26 cellular contexts compared by ENCODE assay signal in the genomic region with DNA sequence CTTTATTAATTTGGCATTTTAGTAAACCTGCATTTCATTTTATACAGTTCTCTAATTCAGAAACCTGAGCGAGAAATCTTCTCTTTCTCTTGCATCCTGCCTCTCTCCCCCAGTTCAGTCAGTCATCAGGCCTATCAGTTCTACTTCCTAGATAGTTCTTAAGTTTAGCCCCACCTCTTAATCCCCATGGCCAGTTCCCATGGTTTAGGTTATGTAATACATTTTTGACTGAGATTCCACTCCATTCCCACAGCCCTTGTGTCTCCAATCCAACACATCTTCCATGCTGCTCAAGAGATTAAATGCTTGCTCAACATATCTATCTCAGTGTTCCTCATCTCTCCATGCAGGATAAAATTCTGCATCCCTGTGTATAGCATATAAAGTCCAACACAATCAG.
"Had no signal": no experiment of that assay in that cellular context is flagged by ENCODE, and none has a peak within 500 bp of the region (broad histone marks: within the 10 kb centered on the region; RNA-seq: fewer than 3 reads in every experiment).

No MANE protein-coding gene starts in this region.

- H3K4me1 Mint-ChIP-seq: T-helper 17 cell had no signal

- H3K36me3 Mint-ChIP-seq: activated naive CD4-positive, alpha-beta T cell treated with anti-CD3 and anti-CD28 coated beads, Interleukin-2, amount 50 U/mL, for 24 hours had no signal

- ATAC-seq: activated CD4-positive, CD25-positive, alpha-beta regulatory T cell treated with anti-CD3 and anti-CD28 coated beads, Interleukin-2, amount 50 U/mL, for 24 hours; activated naive CD8-positive, alpha-beta T cell treated with anti-CD3 and anti-CD28 coated beads, Interleukin-2, amount 50 U/mL, for 24 hours; heart right ventricle; left lobe of liver; lower lobe of right lung; right lobe of liver; stimulated activated naive B cell treated with anti-CD40 and anti-IgM and Interleukin-4, amounts not matched to agents 10 μg/mL and 1 μg/mL and 100 μg/mL, for 72 hours; T-helper 17 cell had no signal

- H3K27me3 ChIP-seq: esophagus muscularis mucosa, heart right ventricle, neutrophil, right lobe of liver, stomach, thyroid gland, upper lobe of left lung had no signal

- H3K36me3 ChIP-seq: esophagus muscularis mucosa, heart right ventricle, lower lobe of right lung, neutrophil, right lobe of liver, stomach, thyroid gland, upper lobe of left lung, WERI-Rb-1 had no signal

- H3K9me3 Mint-ChIP-seq: activated CD4-positive, alpha-beta memory T cell treated with anti-CD3 and anti-CD28 coated beads, Interleukin-2, amount 10 ng/mL, durations not matched to agents 7 days and 5 days; activated naive CD4-positive, alpha-beta T cell treated with anti-CD3 and anti-CD28 coated beads, Interleukin-2, amount 50 U/mL, for 24 hours; activated naive CD8-positive, alpha-beta T cell treated with anti-CD3 and anti-CD28 coated beads, Interleukin-2, amount 50 U/mL, for 24 hours; activated T-helper 2 cell treated with anti-CD3 and anti-CD28 coated beads, Interferon-gamma antibody, Interleukin-2, Interleukin-4, amounts not matched to agents 10 μg/mL and 5 μg/mL and 100 μg/mL, durations not matched to agents 14 hours and 24 hours and 36 hours; dendritic cell treated with granulocyte-macrophage colony-stimulating factor and Interleukin-4, amounts not matched to agents 40 ng/mL and 50 ng/mL, for 4 days; nephron progenitor cell had no signal

- H3K27ac ChIP-seq: esophagus muscularis mucosa, heart right ventricle, lower lobe of right lung, neutrophil, right lobe of liver, thyroid gland, upper lobe of left lung, WERI-Rb-1 had no signal

- H3K4me1 ChIP-seq: esophagus muscularis mucosa, right lobe of liver, thyroid gland had no signal

- H3K27me3 Mint-ChIP-seq: activated CD4-positive, alpha-beta memory T cell treated with anti-CD3 and anti-CD28 coated beads, Interleukin-2, amount 10 ng/mL, durations not matched to agents 7 days and 5 days; activated CD4-positive, alpha-beta T cell treated with anti-CD3 and anti-CD28 coated beads, Interleukin-2, amount 10 ng/mL, durations not matched to agents 24 days and 14 days; activated naive CD4-positive, alpha-beta T cell treated with anti-CD3 and anti-CD28 coated beads, Interleukin-2, amount 50 U/mL, for 24 hours; dendritic cell treated with granulocyte-macrophage colony-stimulating factor and Interleukin-4, amounts not matched to agents 40 ng/mL and 50 ng/mL, for 4 days; stimulated activated naive B cell treated with anti-CD40 and anti-IgM and Interleukin-4, amounts not matched to agents 10 μg/mL and 1 μg/mL and 100 μg/mL, for 72 hours had no signal

- H3K27ac Mint-ChIP-seq: activated CD4-positive, alpha-beta memory T cell treated with anti-CD3 and anti-CD28 coated beads, Interleukin-2, amount 10 ng/mL, durations not matched to agents 7 days and 5 days; activated CD4-positive, alpha-beta T cell treated with anti-CD3 and anti-CD28 coated beads, Interleukin-2, amount 10 ng/mL, durations not matched to agents 24 days and 14 days; activated naive CD4-positive, alpha-beta T cell treated with anti-CD3 and anti-CD28 coated beads, Interleukin-2, amount 50 U/mL, for 24 hours; activated naive CD8-positive, alpha-beta T cell treated with anti-CD3 and anti-CD28 coated beads, Interleukin-2, amount 50 U/mL, for 24 hours; activated T-helper 2 cell treated with anti-CD3 and anti-CD28 coated beads, Interferon-gamma antibody, Interleukin-2, Interleukin-4, amounts not matched to agents 10 μg/mL and 5 μg/mL and 100 μg/mL, durations not matched to agents 14 hours and 24 hours and 36 hours; dendritic cell treated with granulocyte-macrophage colony-stimulating factor and Interleukin-4, amounts not matched to agents 40 ng/mL and 50 ng/mL, for 4 days; nephron progenitor cell; stimulated activated naive B cell treated with anti-CD40 and anti-IgM and Interleukin-4, amounts not matched to agents 10 μg/mL and 1 μg/mL and 100 μg/mL, for 72 hours; T-helper 17 cell had no signal

- H3K4me3 ChIP-seq: esophagus muscularis mucosa, heart right ventricle, lower lobe of right lung, right lobe of liver, stomach, thyroid gland, upper lobe of left lung had no signal

- DNase-seq: activated CD4-positive, alpha-beta memory T cell treated with anti-CD3 and anti-CD28 coated beads, Interleukin-2, amount 10 ng/mL, durations not matched to agents 7 days and 5 days; activated CD4-positive, alpha-beta T cell treated with anti-CD3 and anti-CD28 coated beads, Interleukin-2, amount 10 ng/mL, durations not matched to agents 24 days and 14 days; activated naive CD8-positive, alpha-beta T cell treated with anti-CD3 and anti-CD28 coated beads, Interleukin-2, amount 50 U/mL, for 24 hours; activated T-cell treated with anti-CD3 and anti-CD28 coated beads, Interleukin-2, amount 50 U/mL, for 48 hours; foreskin melanocyte; heart right ventricle; lower lobe of right lung; mesendoderm; nephron progenitor cell; right lobe of liver; small intestine; stimulated activated CD4-positive, alpha-beta T cell treated with anti-CD3 and anti-CD28 coated beads, Interleukin-1b, Interleukin-23, amount 100 ng/mL, for 48 hours; stimulated activated naive B cell treated with anti-CD40 and anti-IgM and Interleukin-4, amounts not matched to agents 10 μg/mL and 1 μg/mL and 100 μg/mL, for 72 hours; stomach; T-helper 17 cell; T1000; thyroid gland; upper lobe of left lung; WERI-Rb-1 had no signal

- H3K9me3 ChIP-seq: esophagus muscularis mucosa, heart right ventricle, lower lobe of right lung, neutrophil, right lobe of liver, stomach, thyroid gland, upper lobe of left lung had no signal

- H3K4me3 Mint-ChIP-seq: activated CD4-positive, alpha-beta memory T cell treated with anti-CD3 and anti-CD28 coated beads, Interleukin-2, amount 10 ng/mL, durations not matched to agents 7 days and 5 days; activated CD4-positive, alpha-beta T cell treated with anti-CD3 and anti-CD28 coated beads, Interleukin-2, amount 10 ng/mL, durations not matched to agents 24 days and 14 days; activated naive CD4-positive, alpha-beta T cell treated with anti-CD3 and anti-CD28 coated beads, Interleukin-2, amount 50 U/mL, for 24 hours; activated naive CD8-positive, alpha-beta T cell treated with anti-CD3 and anti-CD28 coated beads, Interleukin-2, amount 50 U/mL, for 24 hours; dendritic cell treated with granulocyte-macrophage colony-stimulating factor and Interleukin-4, amounts not matched to agents 40 ng/mL and 50 ng/mL, for 4 days; nephron progenitor cell; stimulated activated naive B cell treated with anti-CD40 and anti-IgM and Interleukin-4, amounts not matched to agents 10 μg/mL and 1 μg/mL and 100 μg/mL, for 72 hours; T-helper 17 cell had no signal
